ENCODE assay signal across 28 cellular contexts in the genomic region with DNA sequence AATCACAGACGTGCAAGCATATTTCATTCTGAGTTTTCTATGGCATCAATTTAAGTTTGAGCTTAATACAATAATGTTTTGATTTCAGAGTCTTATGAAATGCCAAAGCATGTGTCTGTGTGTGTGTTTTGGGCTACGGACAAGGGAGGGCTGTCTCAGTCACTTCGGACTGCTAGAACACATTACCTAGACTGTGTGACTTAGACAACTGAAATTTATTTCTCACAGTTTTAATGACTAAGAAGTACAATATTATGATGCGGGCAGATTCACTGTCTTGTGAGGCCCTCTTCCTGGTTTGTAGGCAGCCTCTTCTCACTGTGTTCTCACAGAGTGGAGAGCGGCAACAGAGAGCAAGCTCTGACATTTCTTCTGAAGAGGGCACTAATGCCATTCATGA.
DNase-seq lines count a peak whose midpoint lies in the region; ATAC-seq and TF ChIP-seq lines count a peak whose summit lies in the region.
"Had no signal": no experiment of that assay in that cellular context is flagged by ENCODE, and none has a peak within 500 bp of the region (broad histone marks: within the 10 kb centered on the region; RNA-seq: fewer than 3 reads in every experiment).

No MANE protein-coding gene starts in this region.

- no peaks in the 10 kb centered on the region for H3K36me3 Mint-ChIP-seq in CD8-positive, alpha-beta T cell
- no peaks in the 10 kb centered on the region for H3K36me3 Mint-ChIP-seq in activated T-helper 1 cell treated with anti-CD3 and anti-CD28 coated beads, Interleukin-12 subunit alpha, Interleukin-12 subunit beta, Interleukin-2, Interleukin-4 antibody, amounts not matched to agents 30 ng/mL and 10 ng/mL and 1 ng/mL, durations not matched to agents 14 hours and 24 hours and 36 hours (ENCODE audit: low read depth)
- H3K36me3 Mint-ChIP-seq: activated CD4-positive, alpha-beta memory T cell treated with anti-CD3 and anti-CD28 coated beads for 36 hours; CD4-positive, alpha-beta memory T cell; immature natural killer cell; memory B cell had no signal

- H3K27me3 ChIP-seq in GM23248 (replicated peaks; ENCODE audit: insufficient read depth) = no peaks in the 10 kb centered on the region
- no peaks in the 10 kb centered on the region for H3K27me3 ChIP-seq in brain microvascular endothelial cell (replicated peaks)
- H3K27me3 ChIP-seq in osteoblast (ENCODE audit: insufficient read depth, low read length) = no peaks in the 10 kb centered on the region
- no peaks in the 10 kb centered on the region for H3K27me3 ChIP-seq in CD8-positive, alpha-beta T cell (ENCODE audit: insufficient read depth, low read length)
- H3K27me3 ChIP-seq: adrenal gland, colonic mucosa had no signal

- no peak overlapping the region for H3K4me3 ChIP-seq in GM23248
- H3K4me3 ChIP-seq in brain microvascular endothelial cell (ENCODE audit: low read depth, low read length) = no peak overlapping the region
- no peak overlapping the region for H3K4me3 ChIP-seq in osteoblast (ENCODE audit: insufficient read depth, low read length)
- no peak overlapping the region for H3K4me3 ChIP-seq in CD8-positive, alpha-beta T cell (ENCODE audit: low read depth, low read length)
- H3K4me3 ChIP-seq: adrenal gland, colonic mucosa, GM12878 had no signal

- no peak overlapping the region for H3K27ac ChIP-seq in GM23248
- H3K27ac ChIP-seq in brain microvascular endothelial cell = peak overlapping the region; percentile 89
- H3K27ac ChIP-seq in osteoblast (ENCODE audit: low read depth, low read length) = peak overlapping the region; percentile 88
- no peak overlapping the region for H3K27ac ChIP-seq in CD8-positive, alpha-beta T cell (ENCODE audit: low read depth, low read length)
- H3K27ac ChIP-seq: adrenal gland, colonic mucosa, epithelial cell of prostate, KMS-11 had no signal

- no peaks in the 10 kb centered on the region for H3K79me2 ChIP-seq in GM23248 (ENCODE audit: insufficient read depth)
- no peaks in the 10 kb centered on the region for H3K79me2 ChIP-seq in osteoblast (ENCODE audit: insufficient read depth, low read length)

- H3K9me2 ChIP-seq in GM23248 (ENCODE audit: insufficient read depth) = no peaks in the 10 kb centered on the region

- no peak overlapping the region for H3K27ac Mint-ChIP-seq in CD8-positive, alpha-beta T cell
- H3K27ac Mint-ChIP-seq in activated T-helper 1 cell treated with anti-CD3 and anti-CD28 coated beads, Interleukin-12 subunit alpha, Interleukin-12 subunit beta, Interleukin-2, Interleukin-4 antibody, amounts not matched to agents 30 ng/mL and 10 ng/mL and 1 ng/mL, durations not matched to agents 14 hours and 24 hours and 36 hours = no peak overlapping the region
- H3K27ac Mint-ChIP-seq: activated CD4-positive, alpha-beta memory T cell treated with anti-CD3 and anti-CD28 coated beads for 36 hours; activated naive CD4-positive, alpha-beta T cell treated with anti-CD3 and anti-CD28 coated beads for 36 hours; CD4-positive, alpha-beta memory T cell; H9; immature natural killer cell; memory B cell; stimulated activated naive CD8-positive, alpha-beta T cell treated with anti-CD3 and anti-CD28 coated beads, Interleukin-15, amount 100 ng/mL, for 72 hours had no signal

- no peaks in the 10 kb centered on the region for H3F3A ChIP-seq in GM23248 (ENCODE audit: insufficient read depth)

- H3K4me1 ChIP-seq in GM23248 (ENCODE audit: insufficient read depth) = no peaks in the 10 kb centered on the region
- peaks cover 29% of the 10 kb centered on the region for H3K4me1 ChIP-seq in osteoblast (ENCODE audit: insufficient read depth, low read length)
- no peaks in the 10 kb centered on the region for H3K4me1 ChIP-seq in CD8-positive, alpha-beta T cell (ENCODE audit: insufficient read depth, low read length)
- H3K4me1 ChIP-seq: adrenal gland, colonic mucosa had no signal

- H3K9ac ChIP-seq in GM23248 = no peak overlapping the region
- H3K9ac ChIP-seq: KMS-11 had no signal

- POLR2A ChIA-PET in CD8-positive, alpha-beta T cell (lab: Charles Lee) = no interaction called here

- CTCF ChIA-PET in CD8-positive, alpha-beta T cell (lab: Charles Lee) = no interaction called here

- 13 to 16% methylated on average over 5 of the region's 5 CpGs for WGBS in GM23248 (ENCODE audit: low coverage in 1 of 2, low lambda C conversion rate in 2 of 2, missing lambda C conversion rate in 2 of 2), 2 experiments

- in situ Hi-C loops in GM23248 (cut with MboI) = no loop called here
- in situ Hi-C loops in brain microvascular endothelial cell (cut with HindIII; ENCODE audit: low pct_ligation_motif_present, low sequenced_read_pairs) = no loop called here

- TF ChIP-seq CTCF in brain microvascular endothelial cell (IDR thresholded peaks at IDR 0.05; ENCODE audit: low read depth, low read length, missing control alignments) (no peak), osteoblast (IDR thresholded peaks at IDR 0.05; ENCODE audit: extremely low read depth, low read depth, low read length) (no peak)
- TF ChIP-seq CTCF in CD8-positive, alpha-beta T cell (IDR thresholded peaks at IDR 0.05) = no peak

- H2AFZ ChIP-seq in GM23248 (no peak overlapping the region), osteoblast (ENCODE audit: low read length) (peak overlapping the region; percentile 46)

- H3K4me3 Mint-ChIP-seq in CD8-positive, alpha-beta T cell = no peak overlapping the region
- H3K4me3 Mint-ChIP-seq in activated T-helper 1 cell treated with anti-CD3 and anti-CD28 coated beads, Interleukin-12 subunit alpha, Interleukin-12 subunit beta, Interleukin-2, Interleukin-4 antibody, amounts not matched to agents 30 ng/mL and 10 ng/mL and 1 ng/mL, durations not matched to agents 14 hours and 24 hours and 36 hours = no peak overlapping the region
- H3K4me3 Mint-ChIP-seq: activated CD4-positive, alpha-beta memory T cell treated with anti-CD3 and anti-CD28 coated beads for 36 hours; activated naive CD4-positive, alpha-beta T cell treated with anti-CD3 and anti-CD28 coated beads for 36 hours; CD4-positive, alpha-beta memory T cell; H9; immature natural killer cell; memory B cell; neural crest cell; stimulated activated naive CD8-positive, alpha-beta T cell treated with anti-CD3 and anti-CD28 coated beads, Interleukin-15, amount 100 ng/mL, for 72 hours had no signal

- H3K4me1 Mint-ChIP-seq in CD8-positive, alpha-beta T cell (ENCODE audit: low read depth) = peaks cover 6% of the 10 kb centered on the region
- no peaks in the 10 kb centered on the region for H3K4me1 Mint-ChIP-seq in activated T-helper 1 cell treated with anti-CD3 and anti-CD28 coated beads, Interleukin-12 subunit alpha, Interleukin-12 subunit beta, Interleukin-2, Interleukin-4 antibody, amounts not matched to agents 30 ng/mL and 10 ng/mL and 1 ng/mL, durations not matched to agents 14 hours and 24 hours and 36 hours (ENCODE audit: low read depth)
- H3K4me1 Mint-ChIP-seq: CD4-positive, alpha-beta memory T cell; memory B cell had no signal

- no peaks in the 10 kb centered on the region for H3K9me3 ChIP-seq in GM23248 (ENCODE audit: low read depth)
- H3K9me3 ChIP-seq in osteoblast (ENCODE audit: low read depth, low read length) = no peaks in the 10 kb centered on the region
- no peaks in the 10 kb centered on the region for H3K9me3 ChIP-seq in CD8-positive, alpha-beta T cell (ENCODE audit: low read length)
- H3K9me3 ChIP-seq: adrenal gland, colonic mucosa had no signal

- intact Hi-C loops in CD8-positive, alpha-beta T cell (cut with DNase I, micrococcal nuclease) = no loop called here
- intact Hi-C loops in activated T-helper 1 cell treated with anti-CD3 and anti-CD28 coated beads, Interleukin-12 subunit alpha, Interleukin-12 subunit beta, Interleukin-2, Interleukin-4 antibody, amounts not matched to agents 30 ng/mL and 10 ng/mL and 1 ng/mL, durations not matched to agents 14 hours and 24 hours and 36 hours (cut with micrococcal nuclease) = no loop called here

- no peaks in the 10 kb centered on the region for H4K20me1 ChIP-seq in GM23248 (ENCODE audit: insufficient read depth)
- H4K20me1 ChIP-seq in osteoblast (ENCODE audit: insufficient read depth, low read length) = no peaks in the 10 kb centered on the region

- DNase-seq in GM23248 = peak; percentile 1
- peak; percentile 74 for DNase-seq in brain microvascular endothelial cell
- peak; percentile 29 for DNase-seq in osteoblast (ENCODE audit: insufficient read length, low spot score, missing footprints)
- DNase-seq in CD8-positive, alpha-beta T cell = no peak
- DNase-seq in activated T-helper 1 cell treated with anti-CD3 and anti-CD28 coated beads, Interleukin-12 subunit alpha, Interleukin-12 subunit beta, Interleukin-2, Interleukin-4 antibody, amounts not matched to agents 30 ng/mL and 10 ng/mL and 1 ng/mL, durations not matched to agents 14 hours and 24 hours and 36 hours (ENCODE audit: low spot score) = no peak
- no peak for DNase-seq in CD1c-positive myeloid dendritic cell (ENCODE audit: extremely low spot score)
- DNase-seq: activated CD4-positive, alpha-beta memory T cell treated with anti-CD3 and anti-CD28 coated beads for 36 hours; activated CD4-positive, alpha-beta T cell treated with anti-CD3 and anti-CD28 coated beads for 1 hour; activated CD8-positive, alpha-beta memory T cell treated with anti-CD3 and anti-CD28 coated beads, Interleukin-2, amount 50 U/mL, for 48 hours; activated naive CD4-positive, alpha-beta T cell treated with anti-CD3 and anti-CD28 coated beads for 36 hours; adrenal gland; CD4-positive, alpha-beta memory T cell; colonic mucosa; effector memory CD4-positive, alpha-beta T cell; H9; immature natural killer cell; NCI-H1694; NCI-H446; NCI-H774; SHP77 treated with DMSO at 0.1 percent for 48 hours; stimulated activated naive CD8-positive, alpha-beta T cell treated with anti-CD3 and anti-CD28 coated beads, Interleukin-15, amount 100 ng/mL, for 72 hours had no signal

- H3K9me3 Mint-ChIP-seq in CD8-positive, alpha-beta T cell = no peaks in the 10 kb centered on the region
- no peaks in the 10 kb centered on the region for H3K9me3 Mint-ChIP-seq in activated T-helper 1 cell treated with anti-CD3 and anti-CD28 coated beads, Interleukin-12 subunit alpha, Interleukin-12 subunit beta, Interleukin-2, Interleukin-4 antibody, amounts not matched to agents 30 ng/mL and 10 ng/mL and 1 ng/mL, durations not matched to agents 14 hours and 24 hours and 36 hours
- H3K9me3 Mint-ChIP-seq: H9 had no signal

- ATAC-seq in HG03280 (IDR thresholded peaks at IDR 0.05; ENCODE audit: unreplicated experiment) = no peak
- ATAC-seq in CD8-positive, alpha-beta T cell = no peak
- ATAC-seq: GM12878; Panc1; stimulated activated naive CD8-positive, alpha-beta T cell treated with anti-CD3 and anti-CD28 coated beads, Interleukin-15, amount 100 ng/mL, for 72 hours had no signal

- H3K4me2 ChIP-seq in GM23248 (ENCODE audit: unreplicated experiment) = no peak overlapping the region
- peak overlapping the region; percentile 12 for H3K4me2 ChIP-seq in osteoblast (ENCODE audit: insufficient read depth, low read length)
- H3K4me2 ChIP-seq: KMS-11 had no signal

- H3K36me3 ChIP-seq in GM23248 (ENCODE audit: low read depth) = no peaks in the 10 kb centered on the region
- H3K36me3 ChIP-seq in brain microvascular endothelial cell (replicated peaks) = no peaks in the 10 kb centered on the region
- H3K36me3 ChIP-seq in osteoblast (ENCODE audit: insufficient read depth, low read length) = no peaks in the 10 kb centered on the region
- H3K36me3 ChIP-seq in CD8-positive, alpha-beta T cell (ENCODE audit: insufficient read depth, low read length) = no peaks in the 10 kb centered on the region
- H3K36me3 ChIP-seq: adrenal gland, colonic mucosa had no signal

- no peaks in the 10 kb centered on the region for H3K27me3 Mint-ChIP-seq in CD8-positive, alpha-beta T cell (ENCODE audit: low read depth)
- no peaks in the 10 kb centered on the region for H3K27me3 Mint-ChIP-seq in activated T-helper 1 cell treated with anti-CD3 and anti-CD28 coated beads, Interleukin-12 subunit alpha, Interleukin-12 subunit beta, Interleukin-2, Interleukin-4 antibody, amounts not matched to agents 30 ng/mL and 10 ng/mL and 1 ng/mL, durations not matched to agents 14 hours and 24 hours and 36 hours (ENCODE audit: insufficient read depth)
- H3K27me3 Mint-ChIP-seq: activated CD4-positive, alpha-beta memory T cell treated with anti-CD3 and anti-CD28 coated beads for 36 hours; CD4-positive, alpha-beta memory T cell; memory B cell; stimulated activated naive CD8-positive, alpha-beta T cell treated with anti-CD3 and anti-CD28 coated beads, Interleukin-15, amount 100 ng/mL, for 72 hours had no signal

Comparison
In these comparisons a context has a peak if more than half of its experiments do, and no peak if none do; other contexts are left out.
1. DNase-seq: peak in GM23248 (single experiment), brain microvascular endothelial cell (single experiment) and osteoblast (single experiment); none in CD8-positive, alpha-beta T cell (0 of 7), activated T-helper 1 cell treated with anti-CD3 and anti-CD28 coated beads, Interleukin-12 subunit alpha, Interleukin-12 subunit beta, Interleukin-2, Interleukin-4 antibody, amounts not matched to agents 30 ng/mL and 10 ng/mL and 1 ng/mL, durations not matched to agents 14 hours and 24 hours and 36 hours (single experiment) and CD1c-positive myeloid dendritic cell (single experiment).
2. H3K27ac ChIP-seq: peak in brain microvascular endothelial cell (single experiment) and osteoblast (single experiment); none in GM23248 (single experiment) and CD8-positive, alpha-beta T cell (single experiment).